In the genomic region with DNA sequence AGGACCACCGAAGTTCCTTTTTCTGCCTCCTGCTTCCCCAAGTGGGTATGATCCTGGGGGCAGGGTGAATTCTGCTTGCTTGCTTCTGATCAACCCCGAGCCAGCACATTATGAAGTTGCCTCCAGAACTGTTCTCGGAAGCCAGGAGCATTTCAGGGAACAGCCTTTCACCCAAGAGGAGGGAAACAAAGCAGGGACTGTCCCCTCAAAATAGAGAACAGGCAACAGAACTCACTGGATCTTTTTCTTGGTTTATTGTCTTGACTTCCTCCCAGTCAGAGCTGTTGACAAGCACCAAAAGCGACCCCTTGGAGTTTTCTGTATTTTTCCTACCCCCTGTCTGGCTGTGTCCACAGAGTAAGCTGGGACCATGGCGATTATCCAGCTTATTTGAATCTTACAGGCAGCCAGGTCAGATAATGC, we compare ENCODE assay signal across 11 cellular contexts.
A peak's percentile ranks its signal among the peaks of the same experiment; 100 is the strongest.
DNase-seq lines count a peak whose midpoint lies in the region; ATAC-seq and TF ChIP-seq lines count a peak whose summit lies in the region.
"Had no signal": no experiment of that assay in that cellular context is flagged by ENCODE, and none has a peak within 500 bp of the region (broad histone marks: within the 10 kb centered on the region; RNA-seq: fewer than 3 reads in every experiment).

No MANE protein-coding gene starts in this region.

- H3K27ac ChIP-seq in naive thymus-derived CD4-positive, alpha-beta T cell (ENCODE audit: low read depth, low read length), result peak overlapping the region; percentile 60
- H3K27ac ChIP-seq in mammary epithelial cell (ENCODE audit: insufficient read depth, low read depth, low read length), result no peak overlapping the region

- no peaks in the 10 kb centered on the region for H3K9me3 ChIP-seq in naive thymus-derived CD4-positive, alpha-beta T cell (ENCODE audit: control insufficient read depth in 2 of 3, low read length in 3 of 3)
- no peaks in the 10 kb centered on the region for H3K9me3 ChIP-seq in mammary epithelial cell (replicated peaks; ENCODE audit: insufficient read depth, low read length)

- no peaks in the 10 kb centered on the region for H3K27me3 ChIP-seq in naive thymus-derived CD4-positive, alpha-beta T cell (ENCODE audit: control insufficient read depth in 2 of 2, insufficient read depth in 2 of 2, low read length in 2 of 2)
- no peaks in the 10 kb centered on the region for H3K27me3 ChIP-seq in mammary epithelial cell (ENCODE audit: insufficient read depth, low read length)

- H3K36me3 ChIP-seq in naive thymus-derived CD4-positive, alpha-beta T cell (ENCODE audit: control insufficient read depth in 2 of 3, insufficient read depth in 3 of 3, low read length in 3 of 3), result no peaks in the 10 kb centered on the region
- no peaks in the 10 kb centered on the region for H3K36me3 ChIP-seq in mammary epithelial cell (ENCODE audit: insufficient read depth, low read length)

- H3K9ac ChIP-seq in mammary epithelial cell (ENCODE audit: insufficient read depth, low read length), result no peak overlapping the region

- peak overlapping the region in 4 of 5 experiments; percentile 16 to 92 (median 85) for H3K27ac Mint-ChIP-seq in brain
- H3K27ac Mint-ChIP-seq in naive thymus-derived CD4-positive, alpha-beta T cell, result peak overlapping the region; percentile 82 to 97 (median 91)
- H3K27ac Mint-ChIP-seq: WTC11 had no signal

- no TSS peak for BruUV-seq in mammary epithelial cell (replicated peaks; lab: Mats Ljungman, UMichigan)

- peaks cover 83% of the 10 kb centered on the region for H3K4me1 Mint-ChIP-seq in brain
- peaks cover 67 to 94% (median 90%) of the 10 kb centered on the region in 7 donors for H3K4me1 Mint-ChIP-seq in naive thymus-derived CD4-positive, alpha-beta T cell

- CTCF ChIA-PET in naive thymus-derived CD4-positive, alpha-beta T cell (lab: Charles Lee), result interaction anchor here (1.1 to 7.9 kb wide), 3 partner anchors 57 to 175 kb away, joined by 4 to 53 read pairs (median 15); no protein-coding TSS in a partner anchor
- CTCF ChIA-PET in mammary epithelial cell (lab: Charles Lee; ENCODE audit: low non-redundant PET), result no interaction called here

- POLR2A ChIA-PET in naive thymus-derived CD4-positive, alpha-beta T cell (lab: Charles Lee), result interaction anchor here (0.6 to 11.5 kb wide), 9 partner anchors 9 to 169 kb away, joined by 3 to 97 read pairs (median 3); no protein-coding TSS in a partner anchor

- ATAC-seq in naive thymus-derived CD4-positive, alpha-beta T cell, result no peak
- ATAC-seq in HG03432 (IDR thresholded peaks at IDR 0.05; ENCODE audit: unreplicated experiment), result no peak
- ATAC-seq: WTC11 had no signal

- no peak overlapping the region for H3K4me2 ChIP-seq in mammary epithelial cell (ENCODE audit: insufficient read depth, low read depth, low read length)

- DNase-seq in Ammon's horn (ENCODE audit: low spot score) (peak; percentile 83), Kasumi-1 (lab: John Stamatoyannopoulos, UW) (peak; percentile 22 to 56), NCI-H2196 (lab: John Stamatoyannopoulos, UW; ENCODE audit: unreplicated experiment) (no peak), NCI-H748 treated with DMSO at 0.1 percent for 48 hours (lab: John Stamatoyannopoulos, UW) (no peak), mammary epithelial cell (no peak)
- no peak for DNase-seq in naive thymus-derived CD4-positive, alpha-beta T cell
- DNase-seq: DMS 273 treated with DMSO at 0.1 percent for 48 hours, NCI-H446 treated with DMSO at 0.1 percent for 48 hours had no signal

- no peaks in the 10 kb centered on the region for H3K9me3 Mint-ChIP-seq in brain
- H3K9me3 Mint-ChIP-seq in naive thymus-derived CD4-positive, alpha-beta T cell, result peaks cover 0 to 4% (median 0%) of the 10 kb centered on the region in 11 donors
- H3K9me3 Mint-ChIP-seq: WTC11 had no signal

- no peaks in the 10 kb centered on the region for H3K36me3 Mint-ChIP-seq in brain
- H3K36me3 Mint-ChIP-seq in naive thymus-derived CD4-positive, alpha-beta T cell, result peaks cover 0 to 11% (median 0%) of the 10 kb centered on the region in 5 donors
- H3K36me3 Mint-ChIP-seq: WTC11 had no signal

- in situ Hi-C loops in mammary epithelial cell (cut with MboI; ENCODE audit: low sequenced_read_pairs in 2 of 2), result no loop called here

- no peaks in the 10 kb centered on the region for H3K79me2 ChIP-seq in mammary epithelial cell (ENCODE audit: insufficient read depth, low read length)

- intact Hi-C loops in naive thymus-derived CD4-positive, alpha-beta T cell (cut with micrococcal nuclease), result loop anchor here (1.0 to 10.0 kb wide), 9 partner anchors 10 to 1159 kb away; partner anchors contain the start of gene SERBP1 (in 1 of the 2)
- intact Hi-C loops in mammary epithelial cell (cut with micrococcal nuclease), result loop anchor here (2.0 to 10.0 kb wide), 2 partner anchors 13 to 1011 kb away; no protein-coding TSS in a partner anchor

- whole genome bisulfite sequencing in mammary epithelial cell (ENCODE audit: low coverage, missing lambda C conversion rate), result 73% methylated on average over 3 of the region's 5 CpGs

- H3K4me3 Mint-ChIP-seq in brain, result no peak overlapping the region
- H3K4me3 Mint-ChIP-seq in naive thymus-derived CD4-positive, alpha-beta T cell, result peak overlapping the region; percentile 72 to 89 (median 78)
- H3K4me3 Mint-ChIP-seq: WTC11 had no signal

- TF ChIP-seq CTCF in brain (conservative IDR thresholded peaks at IDR 0.05) (no peak), mammary epithelial cell (conservative IDR thresholded peaks at IDR 0.05 in 1 of 2, IDR thresholded peaks at IDR 0.05 in 1 of 2; ENCODE audit: extremely low read depth in 1 of 2, insufficient read depth in 1 of 2, low read depth in 1 of 2, low read length in 2 of 2) (no peak)

- H2AFZ ChIP-seq in mammary epithelial cell (ENCODE audit: low read depth, low read length), result no peak overlapping the region

- H3K4me1 ChIP-seq in naive thymus-derived CD4-positive, alpha-beta T cell (ENCODE audit: control insufficient read depth in 2 of 2, insufficient read depth in 2 of 2, low read length in 2 of 2), result peaks cover 50 to 72% of the 10 kb centered on the region in 2 donors
- peaks cover 22% of the 10 kb centered on the region for H3K4me1 ChIP-seq in mammary epithelial cell (ENCODE audit: insufficient read depth, low read length)

- no peaks in the 10 kb centered on the region for H4K20me1 ChIP-seq in mammary epithelial cell (ENCODE audit: insufficient read depth, low read length)

- dilution Hi-C loops in mammary epithelial cell (cut with HindIII; ENCODE audit: low sequenced_read_pairs), result no loop called here

- peaks cover 6% of the 10 kb centered on the region for H3K27me3 Mint-ChIP-seq in brain
- H3K27me3 Mint-ChIP-seq in naive thymus-derived CD4-positive, alpha-beta T cell, result no peaks in the 10 kb centered on the region

- H3K4me3 ChIP-seq in naive thymus-derived CD4-positive, alpha-beta T cell (ENCODE audit: low read length), result peak overlapping the region; percentile 41
- H3K4me3 ChIP-seq in mammary epithelial cell (replicated peaks in 1 of 3; ENCODE audit: insufficient read depth in 1 of 3, low read depth in 2 of 3, low read length in 3 of 3), result no peak overlapping the region

Comparison
In these comparisons a context has a peak if more than half of its experiments do, and no peak if none do; other contexts are left out.
1. DNase-seq: peak in Ammon's horn (single experiment) and Kasumi-1 (2 of 2); none in naive thymus-derived CD4-positive, alpha-beta T cell (0 of 9), NCI-H2196 (single experiment), NCI-H748 treated with DMSO at 0.1 percent for 48 hours (single experiment) and mammary epithelial cell (single experiment).
2. H3K4me3 Mint-ChIP-seq: peak in naive thymus-derived CD4-positive, alpha-beta T cell (10 of 10); none in brain (0 of 5).